Comparison of ENCODE assay signal across 8 cellular contexts in genomic region chr11:68212421-68213134, GRCh38. TPM values are rescaled to one million over a fixed set of nuclear protein-coding genes. Genes with fewer than 3 reads are reported as not detected.
DNase-seq lines count a peak whose midpoint lies in the region; ATAC-seq, FAIRE-seq and TF ChIP-seq lines count a peak whose summit lies in the region.

No MANE protein-coding gene starts in this region.

- no peaks in the 10 kb centered on the region for H3K9me3 Mint-ChIP-seq in stimulated activated naive B cell treated with anti-CD40 and anti-IgM and Interleukin-4, amounts not matched to agents 10 μg/mL and 1 μg/mL and 100 μg/mL, for 72 hours

- peak; percentile 46 for ATAC-seq in HG03135 (IDR thresholded peaks at IDR 0.05; ENCODE audit: unreplicated experiment)
- peak; percentile 72 to 74 for ATAC-seq in stimulated activated naive B cell treated with anti-CD40 and anti-IgM and Interleukin-4, amounts not matched to agents 10 μg/mL and 1 μg/mL and 100 μg/mL, for 72 hours (replicated peaks)

- peak overlapping the region; percentile 89 for H3K4me3 ChIP-seq in epithelial cell of esophagus (ENCODE audit: low read length)

- peak overlapping the region; percentile 97 for H3K27ac Mint-ChIP-seq in stimulated activated naive B cell treated with anti-CD40 and anti-IgM and Interleukin-4, amounts not matched to agents 10 μg/mL and 1 μg/mL and 100 μg/mL, for 72 hours

- no peak for TF ChIP-seq POLR2A in GM12891 (IDR thresholded peaks at IDR 0.05; ENCODE audit: low read depth, low read length)

- FAIRE-seq in GM12891 (lab: Jason Lieb, UNC): peak; percentile 66

- H3K4me1 Mint-ChIP-seq in stimulated activated naive B cell treated with anti-CD40 and anti-IgM and Interleukin-4, amounts not matched to agents 10 μg/mL and 1 μg/mL and 100 μg/mL, for 72 hours: peaks cover 35 to 55% of the 10 kb centered on the region in 2 donors

- peaks cover 2 to 7% of the 10 kb centered on the region in 2 donors for H3K36me3 Mint-ChIP-seq in stimulated activated naive B cell treated with anti-CD40 and anti-IgM and Interleukin-4, amounts not matched to agents 10 μg/mL and 1 μg/mL and 100 μg/mL, for 72 hours

- H3K27me3 Mint-ChIP-seq in stimulated activated naive B cell treated with anti-CD40 and anti-IgM and Interleukin-4, amounts not matched to agents 10 μg/mL and 1 μg/mL and 100 μg/mL, for 72 hours: peaks cover 4 to 10% of the 10 kb centered on the region in 2 donors

- peak overlapping the region; percentile 88 to 91 for H3K4me3 Mint-ChIP-seq in stimulated activated naive B cell treated with anti-CD40 and anti-IgM and Interleukin-4, amounts not matched to agents 10 μg/mL and 1 μg/mL and 100 μg/mL, for 72 hours

- DNase-seq in 8988T: peak; percentile 80
- peak; percentile 74 for DNase-seq in GM12891 (ENCODE audit: insufficient read length, low spot score)
- DNase-seq in NCI-H774 (lab: John Stamatoyannopoulos, UW): peak; percentile 65
- peak; percentile 78 for DNase-seq in activated CD8-positive, alpha-beta memory T cell treated with anti-CD3 and anti-CD28 coated beads, Interleukin-2, amount 50 U/mL, for 48 hours
- DNase-seq in epithelial cell of esophagus (ENCODE audit: low read depth): peak; percentile 73
- peak; percentile 56 for DNase-seq in mucosa of gallbladder (ENCODE audit: low spot score)
- DNase-seq in stimulated activated naive B cell treated with anti-CD40 and anti-IgM and Interleukin-4, amounts not matched to agents 10 μg/mL and 1 μg/mL and 100 μg/mL, for 72 hours: peak; percentile 68

- no peak for TF ChIP-seq CTCF in epithelial cell of esophagus (IDR thresholded peaks at IDR 0.05; ENCODE audit: insufficient read depth, low read depth, low read length, missing control alignments)

TF ChIP-seq in GM12891, 5 proteins besides CTCF, POLR2A, EP300 and RAD21:
- TF ChIP-seq TAF1 (IDR thresholded peaks at IDR 0.05; ENCODE audit: low read depth, low read length) (no peak), POU2F2 (IDR thresholded peaks at IDR 0.05; ENCODE audit: low read depth, low read length) (no peak), SPI1 (IDR thresholded peaks at IDR 0.05; ENCODE audit: low read depth, low read length) (no peak), PAX5 (IDR thresholded peaks at IDR 0.05; ENCODE audit: insufficient read depth, low read length, severe bottlenecking) (no peak), POLR2AphosphoS5 (IDR thresholded peaks at IDR 0.05; ENCODE audit: low read depth, low read length) (no peak)

RNA-seq across cellular contexts. Expression of gene KMT5B, which starts 0.5 kb away (rescaled TPM):
- 14.8 TPM for polyA plus RNA-seq in GM12891 (2012; ENCODE audit: low read depth, missing spikeins)
- total RNA-seq in mucosa of gallbladder: 52.2 TPM

RNA-seq across cellular contexts. Expression of gene C11orf24, which starts 59.2 kb away (rescaled TPM):
- polyA plus RNA-seq in GM12891 (2012; ENCODE audit: low read depth, missing spikeins): 33.0 TPM
- total RNA-seq in mucosa of gallbladder: 38.8 TPM

Comparison
In these comparisons a context has a peak if more than half of its experiments do, and no peak if none do; other contexts are left out.
1. Peak in every context shown above with its lines: DNase-seq, ATAC-seq and H3K4me3 ChIP-seq.